In genomic region chr1:12541274-12542137, GRCh38 we compare ENCODE assay signal across 12 cellular contexts.
A peak's percentile ranks its signal among the peaks of the same experiment; 100 is the strongest.
DNase-seq lines count a peak whose midpoint lies in the region; ATAC-seq and TF ChIP-seq lines count a peak whose summit lies in the region.
"Had no signal": no experiment of that assay in that cellular context is flagged by ENCODE, and none has a peak within 500 bp of the region (broad histone marks: within the 10 kb centered on the region; RNA-seq: fewer than 3 reads in every experiment).

No MANE protein-coding gene starts in this region.

- H3K18ac ChIP-seq in mesenchymal stem cell (ENCODE audit: low read depth in 1 of 2, low read length in 2 of 2): no peak overlapping the region

- H3K23ac ChIP-seq in mesenchymal stem cell (ENCODE audit: low read length in 2 of 2): no peak overlapping the region

- no peak overlapping the region for H3K4me3 ChIP-seq in Panc1 (ENCODE audit: low read depth in 2 of 2, low read length in 2 of 2)
- no peak overlapping the region for H3K4me3 ChIP-seq in endodermal cell (ENCODE audit: low read length)
- H3K4me3 ChIP-seq in mesenchymal stem cell (ENCODE audit: insufficient read depth in 1 of 2, low read depth in 1 of 2, low read length in 2 of 2): no peak overlapping the region
- no peak overlapping the region for H3K4me3 ChIP-seq in thoracic aorta

- H3K9ac ChIP-seq in endodermal cell (ENCODE audit: extremely low read depth, low read length, poor library complexity, severe bottlenecking): no peak overlapping the region
- H3K9ac ChIP-seq in mesenchymal stem cell (ENCODE audit: low read length): no peak overlapping the region

- peak overlapping the region; percentile 89 for H3K27ac ChIP-seq in Panc1 (ENCODE audit: low read length)
- H3K27ac ChIP-seq in endodermal cell (ENCODE audit: low read depth, low read length): no peak overlapping the region
- H3K27ac ChIP-seq in mesenchymal stem cell (ENCODE audit: low read length, poor library complexity, severe bottlenecking): no peak overlapping the region
- H3K27ac ChIP-seq in thoracic aorta: peak overlapping the region; percentile 77 to 90
- H3K27ac ChIP-seq in substantia nigra (ENCODE audit: low read depth, low read length, poor library complexity, severe bottlenecking): no peak overlapping the region

- no peak overlapping the region for H2AK5ac ChIP-seq in mesenchymal stem cell (ENCODE audit: low read length, severe bottlenecking)

- no peak for DNase-seq in Panc1 (ENCODE audit: low read depth, low spot score)
- peak; percentile 58 for DNase-seq in endodermal cell
- peak; percentile 33 for DNase-seq in mesenchymal stem cell
- no peak for DNase-seq in thoracic aorta (ENCODE audit: low spot score)
- DNase-seq in NCI-H345 treated with DMSO at 0.1 percent for 48 hours (lab: John Stamatoyannopoulos, UW; ENCODE audit: unreplicated experiment): no peak
- DNase-seq in substantia nigra (lab: John Stamatoyannopoulos, UW): no peak
- no peak for DNase-seq in hippocampal formation (lab: John Stamatoyannopoulos, UW)
- no peak for DNase-seq in NCI-H2107 (lab: John Stamatoyannopoulos, UW)
- DNase-seq: activated CD4-positive, alpha-beta T cell treated with anti-CD3 and anti-CD28 coated beads, Interleukin-2, amount 10 ng/mL, durations not matched to agents 24 days and 14 days; NCI-H1048; OCI-M1 had no signal

- POLR2A ChIA-PET in Panc1 (lab: Charles Lee): no interaction called here

- H3K9me3 Mint-ChIP-seq in endodermal cell: no peaks in the 10 kb centered on the region

- H3K14ac ChIP-seq in mesenchymal stem cell (ENCODE audit: low read length in 2 of 2): no peak overlapping the region

- no peak overlapping the region for H2BK15ac ChIP-seq in mesenchymal stem cell (ENCODE audit: low read depth, poor library complexity, severe bottlenecking)

- H4K8ac ChIP-seq in mesenchymal stem cell (ENCODE audit: low read length): no peak overlapping the region

- H3K36me3 ChIP-seq in Panc1 (ENCODE audit: control insufficient read depth, insufficient read depth, low read length): no peaks in the 10 kb centered on the region
- H3K36me3 ChIP-seq in endodermal cell (ENCODE audit: control insufficient read depth, insufficient read depth, low read length): no peaks in the 10 kb centered on the region
- no peaks in the 10 kb centered on the region for H3K36me3 ChIP-seq in mesenchymal stem cell (ENCODE audit: control insufficient read depth in 1 of 2, insufficient read depth in 2 of 2, low read depth in 1 of 2, low read length in 2 of 2)
- no peaks in the 10 kb centered on the region for H3K36me3 ChIP-seq in thoracic aorta

- no peak overlapping the region for H2BK5ac ChIP-seq in mesenchymal stem cell (ENCODE audit: low read depth, low read length, poor library complexity, severe bottlenecking)

- H3K4me1 Mint-ChIP-seq in endodermal cell: peaks cover 7% of the 10 kb centered on the region

- H3K27me3 Mint-ChIP-seq in endodermal cell (ENCODE audit: insufficient read depth): peaks cover 13% of the 10 kb centered on the region

- H3K36me3 Mint-ChIP-seq in endodermal cell (ENCODE audit: low read depth): no peaks in the 10 kb centered on the region

- in situ Hi-C loops in Panc1 (cut with HindIII; ENCODE audit: low pct_unique_long_range_greater_than_20kb, low sequenced_read_pairs): no loop called here

- no peak overlapping the region for H2BK12ac ChIP-seq in mesenchymal stem cell (ENCODE audit: low read length in 2 of 2)

- intact Hi-C loops in Panc1 (cut with micrococcal nuclease; ENCODE audit: unreplicated experiment): no loop called here

- ATAC-seq in Panc1 (peak; percentile 69), thoracic aorta (ENCODE audit: insufficient number of reproducible peaks, low FRiP score, low read depth) (no peak)

- no peak overlapping the region for H3K4me2 ChIP-seq in mesenchymal stem cell (ENCODE audit: low read length, poor library complexity, severe bottlenecking)

- H3K4ac ChIP-seq in mesenchymal stem cell (ENCODE audit: low read depth in 1 of 2, low read length in 2 of 2): no peak overlapping the region

- no peak overlapping the region for H4K91ac ChIP-seq in mesenchymal stem cell (ENCODE audit: low read length)

- no TSS peak for BruUV-seq in Panc1 (replicated peaks; lab: Mats Ljungman, UMichigan)

- CTCF ChIA-PET in Panc1 (lab: Charles Lee): no interaction called here

- H2BK120ac ChIP-seq in mesenchymal stem cell (ENCODE audit: low read depth, low read length): no peak overlapping the region

- 76 to 85% methylated on average over 8 to 17 of the region's 17 CpGs for WGBS in endodermal cell (ENCODE audit: insufficient coverage in 1 of 2, insufficient read length in 1 of 2), 2 experiments
- WGBS in mesenchymal stem cell: 56% methylated on average over 17 of the region's 17 CpGs

- TF ChIP-seq CTCF in Panc1 (IDR thresholded peaks at IDR 0.05) (no peak), endodermal cell (conservative IDR thresholded peaks at IDR 0.05) (no peak), thoracic aorta (IDR thresholded peaks at IDR 0.05) (no peak)

- H3K27me3 ChIP-seq in Panc1 (ENCODE audit: control insufficient read depth, insufficient read depth, low read length) (no peaks in the 10 kb centered on the region), endodermal cell (ENCODE audit: control insufficient read depth, insufficient read depth, low read length, poor library complexity, severe bottlenecking) (no peaks in the 10 kb centered on the region), mesenchymal stem cell (ENCODE audit: control insufficient read depth in 1 of 2, insufficient read depth in 1 of 2, low read length in 2 of 2) (peaks cover 0 to 50% of the 10 kb centered on the region in 2 experiments), thoracic aorta (replicated peaks; ENCODE audit: insufficient read depth) (no peaks in the 10 kb centered on the region)

- H2AFZ ChIP-seq in mesenchymal stem cell (ENCODE audit: low read depth, low read length): no peak overlapping the region

- H3K4me3 Mint-ChIP-seq in endodermal cell: no peak overlapping the region
- H3K4me3 Mint-ChIP-seq: activated CD4-positive, alpha-beta T cell treated with anti-CD3 and anti-CD28 coated beads, Interleukin-2, amount 10 ng/mL, durations not matched to agents 24 days and 14 days; dendritic cell treated with granulocyte-macrophage colony-stimulating factor and Interleukin-4, amounts not matched to agents 40 ng/mL and 50 ng/mL, for 4 days had no signal

- no peaks in the 10 kb centered on the region for H3K79me1 ChIP-seq in mesenchymal stem cell (replicated peaks; ENCODE audit: low read length, poor library complexity, severe bottlenecking)

- H3K27ac Mint-ChIP-seq in endodermal cell: no peak overlapping the region
- H3K27ac Mint-ChIP-seq: activated CD4-positive, alpha-beta T cell treated with anti-CD3 and anti-CD28 coated beads, Interleukin-2, amount 10 ng/mL, durations not matched to agents 24 days and 14 days; dendritic cell treated with granulocyte-macrophage colony-stimulating factor and Interleukin-4, amounts not matched to agents 40 ng/mL and 50 ng/mL, for 4 days had no signal

- peaks cover 47% of the 10 kb centered on the region for H3K4me1 ChIP-seq in Panc1 (ENCODE audit: control insufficient read depth, insufficient read depth, low read length)
- H3K4me1 ChIP-seq in endodermal cell (ENCODE audit: control insufficient read depth, insufficient read depth, low read length): no peaks in the 10 kb centered on the region
- H3K4me1 ChIP-seq in mesenchymal stem cell (ENCODE audit: control insufficient read depth, insufficient read depth, low read depth, low read length): peaks cover 20% of the 10 kb centered on the region
- peaks cover 15 to 37% of the 10 kb centered on the region in 2 donors for H3K4me1 ChIP-seq in thoracic aorta (ENCODE audit: control insufficient read depth in 1 of 2, low read depth in 2 of 2)

- no peaks in the 10 kb centered on the region for H3K9me3 ChIP-seq in Panc1 (ENCODE audit: control insufficient read depth, insufficient read depth, low read depth, low read length)
- no peaks in the 10 kb centered on the region for H3K9me3 ChIP-seq in endodermal cell (ENCODE audit: control insufficient read depth, low read length)
- no peaks in the 10 kb centered on the region for H3K9me3 ChIP-seq in mesenchymal stem cell (ENCODE audit: control insufficient read depth, low read length)
- no peaks in the 10 kb centered on the region for H3K9me3 ChIP-seq in thoracic aorta

Comparison
In these comparisons a context has a peak if more than half of its experiments do, and no peak if none do; other contexts are left out.
1. DNase-seq: peak in endodermal cell (single experiment) and mesenchymal stem cell (single experiment); none in Panc1 (single experiment), thoracic aorta (single experiment), NCI-H345 treated with DMSO at 0.1 percent for 48 hours (single experiment), substantia nigra (0 of 49), hippocampal formation (0 of 2) and NCI-H2107 (single experiment).
2. H3K27ac ChIP-seq: peak in Panc1 (single experiment) and thoracic aorta (2 of 2); none in endodermal cell (single experiment), mesenchymal stem cell (single experiment) and substantia nigra (single experiment).